Comparison of ENCODE assay signal across 12 cellular contexts in genomic region chr6:117555262-117555849, GRCh38. TPM values are rescaled to one million over a fixed set of nuclear protein-coding genes. Genes with fewer than 3 reads are reported as not detected.
DNase-seq lines count a peak whose midpoint lies in the region; ATAC-seq and TF ChIP-seq lines count a peak whose summit lies in the region.
"Had no signal": no experiment of that assay in that cellular context is flagged by ENCODE, and none has a peak within 500 bp of the region (broad histone marks: within the 10 kb centered on the region; RNA-seq: fewer than 3 reads in every experiment).

No MANE protein-coding gene starts in this region.

- no peak overlapping the region for H3K4me3 Mint-ChIP-seq in activated naive CD8-positive, alpha-beta T cell treated with anti-CD3 and anti-CD28 coated beads, Interleukin-2, amount 50 U/mL, for 24 hours
- no peak overlapping the region for H3K4me3 Mint-ChIP-seq in activated naive CD8-positive, alpha-beta T cell treated with anti-CD3 and anti-CD28 coated beads for 36 hours
- H3K4me3 Mint-ChIP-seq in type B pancreatic cell: no peak overlapping the region
- H3K4me3 Mint-ChIP-seq: activated naive CD4-positive, alpha-beta T cell treated with anti-CD3 and anti-CD28 coated beads for 36 hours; CD4-positive, CD25-positive, alpha-beta regulatory T cell had no signal

- no peak overlapping the region for H3K27ac Mint-ChIP-seq in activated naive CD8-positive, alpha-beta T cell treated with anti-CD3 and anti-CD28 coated beads, Interleukin-2, amount 50 U/mL, for 24 hours
- H3K27ac Mint-ChIP-seq in activated naive CD8-positive, alpha-beta T cell treated with anti-CD3 and anti-CD28 coated beads for 36 hours: no peak overlapping the region
- H3K27ac Mint-ChIP-seq in type B pancreatic cell: no peak overlapping the region
- H3K27ac Mint-ChIP-seq: activated naive CD4-positive, alpha-beta T cell treated with anti-CD3 and anti-CD28 coated beads for 36 hours; CD4-positive, CD25-positive, alpha-beta regulatory T cell had no signal

- H3K4me1 Mint-ChIP-seq in activated naive CD8-positive, alpha-beta T cell treated with anti-CD3 and anti-CD28 coated beads, Interleukin-2, amount 50 U/mL, for 24 hours: peaks cover 13% of the 10 kb centered on the region
- H3K4me1 Mint-ChIP-seq in activated naive CD8-positive, alpha-beta T cell treated with anti-CD3 and anti-CD28 coated beads for 36 hours: peaks cover 9% of the 10 kb centered on the region
- no peaks in the 10 kb centered on the region for H3K4me1 Mint-ChIP-seq in type B pancreatic cell (ENCODE audit: unreplicated experiment)

- H3K27me3 Mint-ChIP-seq in activated naive CD8-positive, alpha-beta T cell treated with anti-CD3 and anti-CD28 coated beads, Interleukin-2, amount 50 U/mL, for 24 hours: no peaks in the 10 kb centered on the region
- no peaks in the 10 kb centered on the region for H3K27me3 Mint-ChIP-seq in activated naive CD8-positive, alpha-beta T cell treated with anti-CD3 and anti-CD28 coated beads for 36 hours
- no peaks in the 10 kb centered on the region for H3K27me3 Mint-ChIP-seq in type B pancreatic cell

- no peaks in the 10 kb centered on the region for H3K9me3 Mint-ChIP-seq in activated naive CD8-positive, alpha-beta T cell treated with anti-CD3 and anti-CD28 coated beads, Interleukin-2, amount 50 U/mL, for 24 hours
- no peaks in the 10 kb centered on the region for H3K9me3 Mint-ChIP-seq in activated naive CD8-positive, alpha-beta T cell treated with anti-CD3 and anti-CD28 coated beads for 36 hours
- H3K9me3 Mint-ChIP-seq in type B pancreatic cell: no peaks in the 10 kb centered on the region
- H3K9me3 Mint-ChIP-seq: activated naive CD4-positive, alpha-beta T cell treated with anti-CD3 and anti-CD28 coated beads for 36 hours; CD4-positive, CD25-positive, alpha-beta regulatory T cell had no signal

- DNase-seq in activated naive CD8-positive, alpha-beta T cell treated with anti-CD3 and anti-CD28 coated beads, Interleukin-2, amount 50 U/mL, for 24 hours: no peak
- no peak for DNase-seq in activated naive CD8-positive, alpha-beta T cell treated with anti-CD3 and anti-CD28 coated beads for 36 hours
- DNase-seq in RPMI7951 (ENCODE audit: low read depth) (peak; percentile 53), kidney glomerular epithelial cell (lab: John Stamatoyannopoulos, UW) (peak; percentile 38), type B pancreatic cell (ENCODE audit: extremely low spot score, unreplicated experiment) (no peak), occipital lobe (lab: John Stamatoyannopoulos, UW) (no peak), NCI-H1930 (lab: John Stamatoyannopoulos, UW) (no peak)
- DNase-seq: NCI-H2171 had no signal

- ATAC-seq in activated naive CD8-positive, alpha-beta T cell treated with anti-CD3 and anti-CD28 coated beads, Interleukin-2, amount 50 U/mL, for 24 hours: peak; percentile 69
- ATAC-seq in GM19455 (IDR thresholded peaks at IDR 0.05; ENCODE audit: unreplicated experiment): no peak
- ATAC-seq: left colon had no signal

- H3K36me3 Mint-ChIP-seq in activated naive CD8-positive, alpha-beta T cell treated with anti-CD3 and anti-CD28 coated beads, Interleukin-2, amount 50 U/mL, for 24 hours (ENCODE audit: low read depth): no peaks in the 10 kb centered on the region
- no peaks in the 10 kb centered on the region for H3K36me3 Mint-ChIP-seq in activated naive CD8-positive, alpha-beta T cell treated with anti-CD3 and anti-CD28 coated beads for 36 hours
- peaks cover 5% of the 10 kb centered on the region for H3K36me3 Mint-ChIP-seq in type B pancreatic cell
- H3K36me3 Mint-ChIP-seq: CD4-positive, CD25-positive, alpha-beta regulatory T cell had no signal

- TF ChIP-seq CTCF in type B pancreatic cell (conservative IDR thresholded peaks at IDR 0.05): no peak

RNA-seq across cellular contexts. Expression of gene GOPC, which starts 47.0 kb away (rescaled TPM):
- total RNA-seq in activated naive CD8-positive, alpha-beta T cell treated with anti-CD3 and anti-CD28 coated beads for 36 hours: 10 to 100 TPM; 16.1 TPM
- total RNA-seq in RPMI7951 (2014; rRNA removed; shearing (Covaris generic)): 24.7 and 31.0 TPM in 2 replicates
- total RNA-seq in type B pancreatic cell (ENCODE audit: low replicate concordance) (32.8 and 34.5 TPM in 2 replicates), occipital lobe (83.8 TPM)

Comparison
In these comparisons a context has a peak if more than half of its experiments do, and no peak if none do; other contexts are left out.
1. DNase-seq: peak in RPMI7951 (single experiment) and kidney glomerular epithelial cell (single experiment); none in activated naive CD8-positive, alpha-beta T cell treated with anti-CD3 and anti-CD28 coated beads, Interleukin-2, amount 50 U/mL, for 24 hours (single experiment), activated naive CD8-positive, alpha-beta T cell treated with anti-CD3 and anti-CD28 coated beads for 36 hours (single experiment), type B pancreatic cell (single experiment), occipital lobe (single experiment) and NCI-H1930 (0 of 2).